Comparison of ENCODE assay signal across 21 cellular contexts in the genomic region with DNA sequence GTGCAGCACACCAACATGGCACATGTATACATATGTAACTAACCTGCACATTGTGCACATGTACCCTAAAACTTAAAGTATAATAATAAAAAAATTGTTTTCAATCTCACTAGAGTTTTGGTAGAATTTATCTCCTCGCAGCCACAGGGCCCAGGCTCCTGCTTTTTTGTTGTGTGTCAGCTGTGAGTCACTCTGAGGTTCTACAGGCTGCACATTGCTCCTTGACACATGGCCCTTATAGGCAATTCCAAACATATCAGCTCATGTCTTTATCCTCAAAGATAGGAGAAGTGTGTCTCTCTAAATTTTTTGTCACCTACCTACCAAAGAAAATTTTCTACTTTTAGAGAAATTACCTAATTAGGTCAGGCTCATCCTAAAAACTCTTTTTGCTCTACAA.
"Had no signal": no experiment of that assay in that cellular context is flagged by ENCODE, and none has a peak within 500 bp of the region (broad histone marks: within the 10 kb centered on the region; RNA-seq: fewer than 3 reads in every experiment).

No MANE protein-coding gene starts in this region.

- H3K36me3 ChIP-seq: heart left ventricle, prostate gland, right lobe of liver, suprapubic skin, upper lobe of right lung had no signal

- H3K27ac Mint-ChIP-seq: activated CD8-positive, alpha-beta T cell treated with anti-CD3 and anti-CD28 coated beads, Interleukin-2, amount 10 ng/mL, durations not matched to agents 7 days and 5 days; activated naive CD8-positive, alpha-beta T cell treated with anti-CD3 and anti-CD28 coated beads, Interleukin-2, amount 50 U/mL, for 24 hours; activated T-helper 1 cell treated with anti-CD3 and anti-CD28 coated beads, Interleukin-12 subunit alpha, Interleukin-12 subunit beta, Interleukin-2, Interleukin-4 antibody, amounts not matched to agents 30 ng/mL and 10 ng/mL and 1 ng/mL, durations not matched to agents 14 hours and 24 hours and 36 hours; nephron progenitor cell had no signal

- H3K9me3 Mint-ChIP-seq: nephron progenitor cell had no signal

- H3K27ac ChIP-seq: body of pancreas, heart left ventricle, prostate gland, right lobe of liver, suprapubic skin, upper lobe of right lung had no signal

- DNase-seq: activated CD4-positive, alpha-beta T cell treated with anti-CD3 and anti-CD28 coated beads for 48 hours; activated CD8-positive, alpha-beta memory T cell treated with anti-CD3 and anti-CD28 coated beads, Interleukin-2, amount 50 U/mL, for 48 hours; activated CD8-positive, alpha-beta T cell treated with anti-CD3 and anti-CD28 coated beads, Interleukin-2, amount 10 ng/mL, durations not matched to agents 7 days and 5 days; activated naive CD4-positive, alpha-beta T cell; activated naive CD8-positive, alpha-beta T cell treated with anti-CD3 and anti-CD28 coated beads, Interleukin-2, amount 50 U/mL, for 24 hours; body of pancreas; cerebellar nuclear complex; dermis blood vessel endothelial cell; erythroblast; heart left ventricle; left ventricle myocardium superior; nephron progenitor cell; right lobe of liver; stimulated activated CD4-positive, alpha-beta T cell treated with anti-CD3 and anti-CD28 coated beads, Interleukin-12 subunit alpha, Interleukin-12 subunit beta, amount 100 ng/mL, for 4 hours; stimulated activated naive CD8-positive, alpha-beta T cell treated with anti-CD3 and anti-CD28 coated beads, Interleukin-15, Interleukin-2, amounts not matched to agents 100 U/mL and 50 U/mL, for 24 hours; SW 1271; T-helper 9 cell; upper lobe of right lung had no signal

- H3K4me3 ChIP-seq: body of pancreas, heart left ventricle, prostate gland, right lobe of liver, suprapubic skin, upper lobe of right lung had no signal

- H3K27me3 Mint-ChIP-seq: activated naive CD8-positive, alpha-beta T cell treated with anti-CD3 and anti-CD28 coated beads, Interleukin-2, amount 50 U/mL, for 24 hours had no signal

- ATAC-seq: activated CD8-positive, alpha-beta T cell treated with anti-CD3 and anti-CD28 coated beads, Interleukin-2, amount 10 ng/mL, durations not matched to agents 7 days and 5 days; activated naive CD8-positive, alpha-beta T cell treated with anti-CD3 and anti-CD28 coated beads, Interleukin-2, amount 50 U/mL, for 24 hours; body of pancreas; heart left ventricle; left ventricle myocardium superior; right lobe of liver; stimulated activated naive CD8-positive, alpha-beta T cell treated with anti-CD3 and anti-CD28 coated beads, Interleukin-15, Interleukin-2, amounts not matched to agents 100 U/mL and 50 U/mL, for 24 hours; upper lobe of right lung had no signal

- H3K4me3 Mint-ChIP-seq: activated CD8-positive, alpha-beta T cell treated with anti-CD3 and anti-CD28 coated beads, Interleukin-2, amount 10 ng/mL, durations not matched to agents 7 days and 5 days; activated naive CD8-positive, alpha-beta T cell treated with anti-CD3 and anti-CD28 coated beads, Interleukin-2, amount 50 U/mL, for 24 hours; activated T-helper 1 cell treated with anti-CD3 and anti-CD28 coated beads, Interleukin-12 subunit alpha, Interleukin-12 subunit beta, Interleukin-2, Interleukin-4 antibody, amounts not matched to agents 30 ng/mL and 10 ng/mL and 1 ng/mL, durations not matched to agents 14 hours and 24 hours and 36 hours; nephron progenitor cell had no signal

- H3K27me3 ChIP-seq: body of pancreas, heart left ventricle, right lobe of liver, suprapubic skin, upper lobe of right lung had no signal

- H3K4me1 Mint-ChIP-seq: activated naive CD8-positive, alpha-beta T cell treated with anti-CD3 and anti-CD28 coated beads, Interleukin-2, amount 50 U/mL, for 24 hours; nephron progenitor cell had no signal
